ENCODE assay signal across 8 cellular contexts in genomic region chr10:71735709-71736569, GRCh38. TPM values are rescaled to one million over a fixed set of nuclear protein-coding genes. Genes with fewer than 3 reads are reported as not detected.
DNase-seq lines count a peak whose midpoint lies in the region; FAIRE-seq and TF ChIP-seq lines count a peak whose summit lies in the region.

No MANE protein-coding gene starts in this region.

- H3K9me3 ChIP-seq in muscle layer of duodenum (ENCODE audit: control insufficient read depth in 1 of 2, low read length in 2 of 2) (no peaks in the 10 kb centered on the region), MG63 (no peaks in the 10 kb centered on the region)

- H3K4me3 ChIP-seq in muscle layer of duodenum (ENCODE audit: low read depth in 1 of 2, low read length in 2 of 2): no peak overlapping the region
- no peak overlapping the region for H3K4me3 ChIP-seq in MG63

- no peak for FAIRE-seq in urothelium cell line (lab: Jason Lieb, UNC)

- in situ Hi-C loops in GM13976 (cut with MboI; ENCODE audit: low sequenced_read_pairs, unreplicated experiment): no loop called here

- H3K36me3 ChIP-seq in muscle layer of duodenum (ENCODE audit: control insufficient read depth in 1 of 2, insufficient read depth in 2 of 2, low read length in 2 of 2) (no peaks in the 10 kb centered on the region), MG63 (no peaks in the 10 kb centered on the region)

- H3K27ac ChIP-seq in muscle layer of duodenum (ENCODE audit: low read length): peak overlapping the region; percentile 57

- H3K4me1 ChIP-seq in muscle layer of duodenum (ENCODE audit: control insufficient read depth in 1 of 2, insufficient read depth in 2 of 2, low read length in 2 of 2): peaks cover 6 to 9% of the 10 kb centered on the region in 2 donors

- DNase-seq in stimulated activated CD4-positive, alpha-beta T cell treated with anti-CD3 and anti-CD28 coated beads, Interleukin-12 subunit alpha, Interleukin-12 subunit beta, amount 100 ng/mL, for 4 hours: peak; percentile 59
- DNase-seq in stimulated activated CD4-positive, alpha-beta T cell treated with anti-CD3 and anti-CD28 coated beads, Interleukin-2, amount 100 ng/mL, for 48 hours: no peak
- DNase-seq in activated effector memory CD4-positive, alpha-beta T cell treated with anti-CD3 and anti-CD28 coated beads, Interleukin-2, amount 50 U/mL, for 16 hours: peak; percentile 81
- DNase-seq in urothelium cell line (ENCODE audit: low spot score): no peak
- DNase-seq in MG63: no peak
- DNase-seq in GM13976 (ENCODE audit: low spot score): no peak
- no peak for DNase-seq in NCI-H345 treated with DMSO at 0.1 percent for 48 hours (lab: John Stamatoyannopoulos, UW; ENCODE audit: unreplicated experiment)

- H3K27me3 ChIP-seq in muscle layer of duodenum (ENCODE audit: low read depth, low read length): no peaks in the 10 kb centered on the region
- no peaks in the 10 kb centered on the region for H3K27me3 ChIP-seq in MG63

- TF ChIP-seq CTCF in GM13976 (IDR thresholded peaks at IDR 0.05; ENCODE audit: borderline replicate concordance, control extremely low read depth, extremely low read depth, insufficient read depth, missing control alignments): no peak

RNA-seq across cellular contexts. Expression of gene C10orf105, which starts 16.4 kb away (rescaled TPM):
- not detected in 2 replicates for total RNA-seq in MG63 (2014; rRNA removed; shearing (Covaris generic); ENCODE audit: low replicate concordance)

RNA-seq across cellular contexts. Expression of gene VSIR, which starts 37.4 kb away (rescaled TPM):
- total RNA-seq in MG63 (2014; rRNA removed; shearing (Covaris generic); ENCODE audit: low replicate concordance): 36.0 and 87.8 TPM in 2 replicates

Comparison
In these comparisons a context has a peak if more than half of its experiments do, and no peak if none do; other contexts are left out.
1. DNase-seq: peak in stimulated activated CD4-positive, alpha-beta T cell treated with anti-CD3 and anti-CD28 coated beads, Interleukin-12 subunit alpha, Interleukin-12 subunit beta, amount 100 ng/mL, for 4 hours (single experiment) and activated effector memory CD4-positive, alpha-beta T cell treated with anti-CD3 and anti-CD28 coated beads, Interleukin-2, amount 50 U/mL, for 16 hours (single experiment); none in stimulated activated CD4-positive, alpha-beta T cell treated with anti-CD3 and anti-CD28 coated beads, Interleukin-2, amount 100 ng/mL, for 48 hours (0 of 2), urothelium cell line (single experiment), MG63 (single experiment), GM13976 (single experiment) and NCI-H345 treated with DMSO at 0.1 percent for 48 hours (single experiment).